ENCODE assay signal across 1 cellular context in the genomic region with DNA sequence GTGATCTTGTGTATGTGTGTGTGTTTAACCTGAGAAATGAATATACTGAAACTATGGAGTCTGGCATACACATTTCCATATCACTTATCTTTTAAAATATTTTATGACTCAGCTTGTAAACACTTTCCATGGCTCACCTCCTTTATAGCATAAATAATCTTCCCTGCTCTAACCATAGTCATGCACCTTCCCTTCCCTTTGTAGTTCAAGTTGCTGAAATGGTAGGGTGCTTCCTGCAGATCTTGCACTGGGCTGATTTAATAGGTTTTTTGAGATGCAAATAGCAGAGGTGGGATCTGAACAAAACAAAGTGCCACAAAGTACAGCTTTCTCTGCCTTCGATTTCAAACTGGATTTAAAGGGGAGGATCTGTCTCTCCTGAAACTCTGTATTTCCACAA.
TF ChIP-seq lines count a peak whose summit lies in the region.

No MANE protein-coding gene starts in this region.

TF ChIP-seq in HCT116, 20 proteins besides CTCF, POLR2A, EP300 and RAD21 (continued from another document):
- no peak for TF ChIP-seq CEBPB (IDR thresholded peaks at IDR 0.05; ENCODE audit: low read depth)
TF ChIP-seq in HCT116: peak in this region for 0.
